Comparison of ENCODE assay signal across 31 cellular contexts in the genomic region with DNA sequence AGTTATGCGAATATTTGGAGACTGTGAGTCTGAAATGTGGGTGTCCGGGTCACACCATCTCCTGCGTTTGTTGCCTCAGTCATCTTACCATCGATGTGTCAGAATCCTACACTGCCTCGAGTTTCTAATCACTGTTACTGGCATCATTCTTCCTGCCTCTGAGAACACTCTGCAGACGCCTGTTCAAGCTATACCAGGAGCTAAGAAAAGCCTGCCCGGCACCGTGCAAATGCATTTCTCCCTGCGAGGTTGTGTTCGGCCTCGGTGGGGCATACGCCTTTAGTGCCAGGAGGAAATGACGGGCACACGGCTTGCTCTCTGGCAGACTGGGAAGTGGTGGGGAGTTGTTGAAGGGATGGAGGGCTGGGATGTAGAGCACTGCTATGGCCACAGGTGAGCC.
"Had no signal": no experiment of that assay in that cellular context is flagged by ENCODE, and none has a peak within 500 bp of the region (broad histone marks: within the 10 kb centered on the region; RNA-seq: fewer than 3 reads in every experiment).

No MANE protein-coding gene starts in this region.

- H3K27me3 Mint-ChIP-seq: activated naive CD4-positive, alpha-beta T cell treated with anti-CD3 and anti-CD28 coated beads, Interleukin-2, amount 50 U/mL, for 24 hours; activated naive CD8-positive, alpha-beta T cell treated with anti-CD3 and anti-CD28 coated beads, Interleukin-2, amount 50 U/mL, for 24 hours; effector memory CD8-positive, alpha-beta T cell; natural killer cell treated with Interleukin-12 subunit alpha and Interleukin-12 subunit beta and Interleukin-15 and Interleukin-18, amount 100 ng/mL, for 72 hours; stimulated activated naive CD8-positive, alpha-beta T cell treated with anti-CD3 and anti-CD28 coated beads, Interleukin-15, amount 100 ng/mL, for 72 hours had no signal

- H3K4me1 Mint-ChIP-seq: activated CD4-positive, alpha-beta memory T cell treated with anti-CD3 and anti-CD28 coated beads, Interleukin-2, amount 10 ng/mL, durations not matched to agents 7 days and 5 days; activated naive CD4-positive, alpha-beta T cell treated with anti-CD3 and anti-CD28 coated beads, Interleukin-2, amount 50 U/mL, for 24 hours; activated naive CD8-positive, alpha-beta T cell treated with anti-CD3 and anti-CD28 coated beads, Interleukin-2, amount 50 U/mL, for 24 hours; stimulated activated effector memory CD8-positive, alpha-beta T cell treated with anti-CD3 and anti-CD28 coated beads, Interleukin-12 subunit alpha, Interleukin-12 subunit beta, amount 100 ng/mL, for 72 hours; stimulated activated naive CD8-positive, alpha-beta T cell treated with anti-CD3 and anti-CD28 coated beads, Interleukin-15, amount 100 ng/mL, for 72 hours had no signal

- H3K9me3 ChIP-seq: mucosa of descending colon, upper lobe of left lung, vagina had no signal

- DNase-seq: activated CD4-positive, alpha-beta memory T cell treated with anti-CD3 and anti-CD28 coated beads, Interleukin-2, amount 10 ng/mL, durations not matched to agents 7 days and 5 days; activated CD4-positive, alpha-beta T cell treated with anti-CD3 and anti-CD28 coated beads for 48 hours; activated naive CD8-positive, alpha-beta T cell treated with anti-CD3 and anti-CD28 coated beads, Interleukin-2, amount 50 U/mL, for 24 hours; activated T-cell treated with anti-CD3 and anti-CD28 coated beads, Interleukin-2, amount 50 U/mL, for 48 hours; amygdala; dorsolateral prefrontal cortex; effector memory CD8-positive, alpha-beta T cell; erythroblast; hypothalamus; mesendoderm; mucosa of descending colon; stimulated activated CD4-positive, alpha-beta T cell treated with anti-CD3 and anti-CD28 coated beads, Interleukin-4, amount 100 ng/mL, for 24 hours; stimulated activated naive CD8-positive, alpha-beta T cell treated with anti-CD3 and anti-CD28 coated beads, Interleukin-15, amount 100 ng/mL, for 72 hours; substantia nigra; SW 1271; T-helper 9 cell; upper lobe of left lung; WERI-Rb-1 had no signal

- H3K36me3 ChIP-seq: heart left ventricle, upper lobe of left lung, vagina had no signal

- H3K9me3 Mint-ChIP-seq: activated CD4-positive, alpha-beta memory T cell treated with anti-CD3 and anti-CD28 coated beads, Interleukin-2, amount 10 ng/mL, durations not matched to agents 7 days and 5 days; activated naive CD4-positive, alpha-beta T cell treated with anti-CD3 and anti-CD28 coated beads, Interleukin-2, amount 50 U/mL, for 24 hours; activated naive CD8-positive, alpha-beta T cell treated with anti-CD3 and anti-CD28 coated beads, Interleukin-2, amount 50 U/mL, for 24 hours; activated T-helper 2 cell treated with anti-CD3 and anti-CD28 coated beads, Interferon-gamma antibody, Interleukin-2, Interleukin-4, amounts not matched to agents 10 μg/mL and 5 μg/mL and 100 μg/mL, durations not matched to agents 14 hours and 24 hours and 36 hours; effector memory CD8-positive, alpha-beta T cell; natural killer cell treated with Interleukin-12 subunit alpha and Interleukin-12 subunit beta and Interleukin-15 and Interleukin-18, amount 100 ng/mL, for 72 hours; stimulated activated effector memory CD8-positive, alpha-beta T cell treated with anti-CD3 and anti-CD28 coated beads, Interleukin-12 subunit alpha, Interleukin-12 subunit beta, amount 100 ng/mL, for 72 hours; stimulated activated naive CD8-positive, alpha-beta T cell treated with anti-CD3 and anti-CD28 coated beads, Interleukin-15, amount 100 ng/mL, for 72 hours; T-helper 1 cell treated with Interleukin-12 subunit alpha and Interleukin-12 subunit beta and Interleukin-4 antibody, amounts not matched to agents 30 μg/mL and 1 μg/mL, for 36 hours had no signal

- H3K4me3 ChIP-seq: coronary artery, dorsolateral prefrontal cortex, heart left ventricle, lung, mucosa of descending colon, skin epidermis, upper lobe of left lung, vagina had no signal

- H3K27ac ChIP-seq: coronary artery, heart left ventricle, upper lobe of left lung, vagina, WERI-Rb-1 had no signal

- FAIRE-seq: TTC549 had no signal

- H3K36me3 Mint-ChIP-seq: activated naive CD4-positive, alpha-beta T cell treated with anti-CD3 and anti-CD28 coated beads, Interleukin-2, amount 50 U/mL, for 24 hours; natural killer cell treated with Interleukin-12 subunit alpha and Interleukin-12 subunit beta and Interleukin-15 and Interleukin-18, amount 100 ng/mL, for 72 hours; stimulated activated effector memory CD8-positive, alpha-beta T cell treated with anti-CD3 and anti-CD28 coated beads, Interleukin-12 subunit alpha, Interleukin-12 subunit beta, amount 100 ng/mL, for 72 hours had no signal

- H3K27ac Mint-ChIP-seq: activated CD4-positive, alpha-beta memory T cell treated with anti-CD3 and anti-CD28 coated beads, Interleukin-2, amount 10 ng/mL, durations not matched to agents 7 days and 5 days; activated naive CD4-positive, alpha-beta T cell treated with anti-CD3 and anti-CD28 coated beads, Interleukin-2, amount 50 U/mL, for 24 hours; activated naive CD8-positive, alpha-beta T cell treated with anti-CD3 and anti-CD28 coated beads, Interleukin-2, amount 50 U/mL, for 24 hours; activated T-helper 2 cell treated with anti-CD3 and anti-CD28 coated beads, Interferon-gamma antibody, Interleukin-2, Interleukin-4, amounts not matched to agents 10 μg/mL and 5 μg/mL and 100 μg/mL, durations not matched to agents 14 hours and 24 hours and 36 hours; effector memory CD8-positive, alpha-beta T cell; natural killer cell treated with Interleukin-12 subunit alpha and Interleukin-12 subunit beta and Interleukin-15 and Interleukin-18, amount 100 ng/mL, for 72 hours; stimulated activated effector memory CD8-positive, alpha-beta T cell treated with anti-CD3 and anti-CD28 coated beads, Interleukin-12 subunit alpha, Interleukin-12 subunit beta, amount 100 ng/mL, for 72 hours; stimulated activated naive CD8-positive, alpha-beta T cell treated with anti-CD3 and anti-CD28 coated beads, Interleukin-15, amount 100 ng/mL, for 72 hours; T-helper 1 cell treated with Interleukin-12 subunit alpha and Interleukin-12 subunit beta and Interleukin-4 antibody, amounts not matched to agents 30 μg/mL and 1 μg/mL, for 36 hours had no signal

- ATAC-seq: activated CD4-positive, CD25-positive, alpha-beta regulatory T cell treated with anti-CD3 and anti-CD28 coated beads, Interleukin-2, amount 50 U/mL, for 24 hours; activated naive CD8-positive, alpha-beta T cell treated with anti-CD3 and anti-CD28 coated beads, Interleukin-2, amount 50 U/mL, for 24 hours; effector memory CD8-positive, alpha-beta T cell; mucosa of descending colon; natural killer cell treated with Interleukin-12 subunit alpha and Interleukin-12 subunit beta and Interleukin-15 and Interleukin-18, amount 100 ng/mL, for 72 hours; sciatic nerve; stimulated activated effector memory CD8-positive, alpha-beta T cell treated with anti-CD3 and anti-CD28 coated beads, Interleukin-12 subunit alpha, Interleukin-12 subunit beta, amount 100 ng/mL, for 72 hours; stimulated activated naive CD8-positive, alpha-beta T cell treated with anti-CD3 and anti-CD28 coated beads, Interleukin-15, amount 100 ng/mL, for 72 hours had no signal

- H3K4me3 Mint-ChIP-seq: activated CD4-positive, alpha-beta memory T cell treated with anti-CD3 and anti-CD28 coated beads, Interleukin-2, amount 10 ng/mL, durations not matched to agents 7 days and 5 days; activated naive CD4-positive, alpha-beta T cell treated with anti-CD3 and anti-CD28 coated beads, Interleukin-2, amount 50 U/mL, for 24 hours; activated naive CD8-positive, alpha-beta T cell treated with anti-CD3 and anti-CD28 coated beads, Interleukin-2, amount 50 U/mL, for 24 hours; effector memory CD8-positive, alpha-beta T cell; natural killer cell treated with Interleukin-12 subunit alpha and Interleukin-12 subunit beta and Interleukin-15 and Interleukin-18, amount 100 ng/mL, for 72 hours; stimulated activated effector memory CD8-positive, alpha-beta T cell treated with anti-CD3 and anti-CD28 coated beads, Interleukin-12 subunit alpha, Interleukin-12 subunit beta, amount 100 ng/mL, for 72 hours; stimulated activated naive CD8-positive, alpha-beta T cell treated with anti-CD3 and anti-CD28 coated beads, Interleukin-15, amount 100 ng/mL, for 72 hours; T-helper 1 cell treated with Interleukin-12 subunit alpha and Interleukin-12 subunit beta and Interleukin-4 antibody, amounts not matched to agents 30 μg/mL and 1 μg/mL, for 36 hours had no signal

- H3K27me3 ChIP-seq: dorsolateral prefrontal cortex, heart left ventricle, upper lobe of left lung, vagina had no signal
